Comparison of ENCODE assay signal across 1 cellular context in the genomic region with DNA sequence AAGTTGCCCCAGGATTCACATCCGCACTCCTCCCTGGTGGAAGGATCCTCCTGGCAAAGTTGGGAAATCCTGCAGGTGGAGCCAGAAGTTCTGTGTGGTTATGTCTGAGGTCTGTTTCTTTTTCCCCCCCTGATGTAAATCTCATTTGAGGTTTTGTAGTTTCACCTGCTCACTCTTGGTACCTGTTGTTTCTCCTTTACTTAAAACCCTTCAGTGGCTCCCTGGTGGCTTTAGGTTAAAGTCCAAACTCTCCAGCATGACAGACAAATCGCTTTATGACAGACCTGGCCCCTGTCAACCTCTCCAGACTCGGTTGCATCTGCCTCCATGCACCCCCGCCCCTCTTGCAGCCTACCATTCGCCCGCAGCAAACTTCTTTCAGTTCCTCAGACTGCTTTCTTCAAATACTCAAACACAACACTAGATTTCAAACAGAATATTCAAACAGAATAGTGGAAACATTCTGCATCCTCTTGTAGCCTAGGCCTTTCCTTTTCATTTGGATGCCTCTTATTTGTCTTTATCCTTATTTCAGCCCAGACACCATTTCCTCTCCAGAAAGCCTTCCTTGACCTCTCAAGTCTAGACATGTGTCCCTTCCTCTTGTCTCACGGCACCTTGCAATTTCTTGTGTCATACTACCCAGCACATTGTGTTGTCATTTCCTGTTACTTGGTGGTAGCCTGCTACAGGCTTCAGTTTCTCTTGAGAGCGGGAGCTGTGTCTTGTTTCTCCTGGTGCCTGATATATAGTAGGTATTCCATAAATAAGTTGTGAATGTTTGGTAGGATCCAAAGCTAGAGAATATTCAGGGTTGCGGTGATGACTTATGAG.
TF ChIP-seq lines count a peak whose summit lies in the region.

No MANE protein-coding gene starts in this region.

TF ChIP-seq in GM23338, 12 proteins besides CTCF, POLR2A, EP300 and RAD21 (continued from another document):
- TF ChIP-seq, protein P1, sequence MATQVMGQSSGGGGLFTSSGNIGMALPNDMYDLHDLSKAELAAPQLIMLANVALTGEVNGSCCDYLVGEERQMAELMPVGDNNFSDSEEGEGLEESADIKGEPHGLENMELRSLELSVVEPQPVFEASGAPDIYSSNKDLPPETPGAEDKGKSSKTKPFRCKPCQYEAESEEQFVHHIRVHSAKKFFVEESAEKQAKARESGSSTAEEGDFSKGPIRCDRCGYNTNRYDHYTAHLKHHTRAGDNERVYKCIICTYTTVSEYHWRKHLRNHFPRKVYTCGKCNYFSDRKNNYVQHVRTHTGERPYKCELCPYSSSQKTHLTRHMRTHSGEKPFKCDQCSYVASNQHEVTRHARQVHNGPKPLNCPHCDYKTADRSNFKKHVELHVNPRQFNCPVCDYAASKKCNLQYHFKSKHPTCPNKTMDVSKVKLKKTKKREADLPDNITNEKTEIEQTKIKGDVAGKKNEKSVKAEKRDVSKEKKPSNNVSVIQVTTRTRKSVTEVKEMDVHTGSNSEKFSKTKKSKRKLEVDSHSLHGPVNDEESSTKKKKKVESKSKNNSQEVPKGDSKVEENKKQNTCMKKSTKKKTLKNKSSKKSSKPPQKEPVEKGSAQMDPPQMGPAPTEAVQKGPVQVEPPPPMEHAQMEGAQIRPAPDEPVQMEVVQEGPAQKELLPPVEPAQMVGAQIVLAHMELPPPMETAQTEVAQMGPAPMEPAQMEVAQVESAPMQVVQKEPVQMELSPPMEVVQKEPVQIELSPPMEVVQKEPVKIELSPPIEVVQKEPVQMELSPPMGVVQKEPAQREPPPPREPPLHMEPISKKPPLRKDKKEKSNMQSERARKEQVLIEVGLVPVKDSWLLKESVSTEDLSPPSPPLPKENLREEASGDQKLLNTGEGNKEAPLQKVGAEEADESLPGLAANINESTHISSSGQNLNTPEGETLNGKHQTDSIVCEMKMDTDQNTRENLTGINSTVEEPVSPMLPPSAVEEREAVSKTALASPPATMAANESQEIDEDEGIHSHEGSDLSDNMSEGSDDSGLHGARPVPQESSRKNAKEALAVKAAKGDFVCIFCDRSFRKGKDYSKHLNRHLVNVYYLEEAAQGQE (IDR thresholded peaks at IDR 0.05; ENCODE audit: unreplicated experiment), result no peak
- no peak for TF ChIP-seq POLR2AphosphoS5 (IDR thresholded peaks at IDR 0.05; ENCODE audit: low read depth)
- no peak for TF ChIP-seq STAT1 (IDR thresholded peaks at IDR 0.05; ENCODE audit: unreplicated experiment)
- no peak for TF ChIP-seq ZNF331 (CRISPR knock-in tag; IDR thresholded peaks at IDR 0.05; ENCODE audit: low read depth)
